8 cellular contexts compared by ENCODE assay signal in the genomic region with DNA sequence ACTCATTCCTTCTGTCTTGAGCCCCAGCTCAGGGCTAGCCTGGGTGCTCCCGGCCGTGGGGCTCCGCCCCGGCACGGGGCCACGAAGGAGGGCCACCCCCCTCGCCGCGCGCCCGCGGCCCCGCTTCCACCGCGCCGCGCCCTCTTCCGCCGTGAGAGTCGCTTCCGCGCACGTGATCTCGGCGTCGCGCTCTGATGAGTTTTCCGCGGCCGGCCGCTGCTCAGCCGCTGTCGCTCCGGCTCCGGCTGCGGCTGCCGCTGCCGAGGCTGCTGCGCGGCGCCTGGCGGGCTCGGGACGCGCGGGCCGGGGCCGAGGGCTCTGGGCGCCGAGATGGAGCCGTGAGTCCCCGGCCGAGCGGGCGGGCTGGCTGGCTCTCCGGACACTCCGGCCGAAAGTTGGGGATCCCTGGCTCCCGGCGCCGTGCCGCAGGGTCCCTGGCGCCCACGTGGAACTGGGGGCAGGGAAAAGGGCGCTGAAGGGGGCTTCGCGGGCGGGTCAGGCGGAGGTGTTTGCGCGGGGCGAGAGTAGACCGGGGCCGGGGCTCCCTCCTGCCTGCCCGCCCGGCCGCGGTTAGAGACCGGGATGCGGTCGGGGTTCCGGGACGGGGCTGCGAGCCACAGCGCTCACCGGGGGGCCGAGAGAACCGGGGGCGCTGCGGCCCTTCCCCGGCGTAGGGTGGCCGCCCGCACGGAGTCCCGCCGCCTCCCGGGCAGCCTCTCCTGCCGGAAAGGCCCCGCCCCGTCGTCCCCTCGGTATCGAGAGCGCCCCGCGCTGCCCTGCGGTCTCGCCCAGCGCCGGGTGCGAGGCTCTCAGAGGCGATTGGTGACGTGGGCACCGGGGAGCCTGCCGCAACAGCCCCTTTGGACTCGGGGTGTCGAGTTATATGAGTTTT. TPM values are rescaled to one million over a fixed set of nuclear protein-coding genes. Genes with fewer than 3 reads are reported as not detected.
DNase-seq lines count a peak whose midpoint lies in the region; ATAC-seq, FAIRE-seq and TF ChIP-seq lines count a peak whose summit lies in the region.

A gene with protein sequence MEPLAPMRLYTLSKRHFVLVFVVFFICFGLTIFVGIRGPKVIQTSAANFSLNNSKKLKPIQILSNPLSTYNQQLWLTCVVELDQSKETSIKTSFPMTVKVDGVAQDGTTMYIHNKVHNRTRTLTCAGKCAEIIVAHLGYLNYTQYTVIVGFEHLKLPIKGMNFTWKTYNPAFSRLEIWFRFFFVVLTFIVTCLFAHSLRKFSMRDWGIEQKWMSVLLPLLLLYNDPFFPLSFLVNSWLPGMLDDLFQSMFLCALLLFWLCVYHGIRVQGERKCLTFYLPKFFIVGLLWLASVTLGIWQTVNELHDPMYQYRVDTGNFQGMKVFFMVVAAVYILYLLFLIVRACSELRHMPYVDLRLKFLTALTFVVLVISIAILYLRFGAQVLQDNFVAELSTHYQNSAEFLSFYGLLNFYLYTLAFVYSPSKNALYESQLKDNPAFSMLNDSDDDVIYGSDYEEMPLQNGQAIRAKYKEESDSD (plus strand): TSS at position 197 of the 892 bp plus-strand sequence. CDS start 134 bp downstream, at position 331.

- H3K9me3 Mint-ChIP-seq in activated naive CD8-positive, alpha-beta T cell (ENCODE audit: low read depth): no peaks in the 10 kb centered on the region
- peaks cover 20% of the 10 kb centered on the region for H3K9me3 Mint-ChIP-seq in glutamatergic neuron (ENCODE audit: unreplicated experiment)

- no peak for TF ChIP-seq CTCF in glutamatergic neuron (IDR thresholded peaks at IDR 0.05; ENCODE audit: partially characterized antibody, unreplicated experiment)
- TF ChIP-seq CTCF in pancreas (IDR thresholded peaks at IDR 0.05): no peak
- peak in 1 of 6 experiments; percentile 2 for TF ChIP-seq CTCF in thyroid gland (IDR thresholded peaks at IDR 0.05)

- TF ChIP-seq POLR2A in H54 (IDR thresholded peaks at IDR 0.05; ENCODE audit: low read depth, low read length): peak; percentile 92
- TF ChIP-seq POLR2A in thyroid gland (IDR thresholded peaks at IDR 0.05): peak; percentile 2 to 73

- H3K27ac Mint-ChIP-seq in activated naive CD8-positive, alpha-beta T cell: peak within 1 kb of the TSS; percentile 92
- peak within 1 kb of the TSS; percentile 92 for H3K27ac Mint-ChIP-seq in glutamatergic neuron (ENCODE audit: unreplicated experiment)

- peak; percentile 80 for DNase-seq in GDM1 (lab: John Stamatoyannopoulos, UW)
- DNase-seq in H54 (ENCODE audit: insufficient read length, low spot score): peak; percentile 59
- peak; percentile 83 for DNase-seq in M059J (ENCODE audit: low read depth)
- peak; percentile 77 for DNase-seq in SKM-1 treated with dmso at 0.1 percent for 144 hours (lab: John Stamatoyannopoulos, UW; ENCODE audit: unreplicated experiment)
- peak; percentile 83 for DNase-seq in glutamatergic neuron
- DNase-seq in pancreas: peak; percentile 79 to 94 (median 86)
- DNase-seq in thyroid gland: peak; percentile 81 to 83

- WGBS in pancreas, 2 donors: 0% methylated on average over 100 to 118 of the region's 118 CpGs
- WGBS in thyroid gland, 2 donors: 0 to 1% methylated on average over 21 to 42 of the region's 118 CpGs

- peak within 1 kb of the TSS; percentile 90 to 95 (median 95) for H3K27ac ChIP-seq in pancreas
- H3K27ac ChIP-seq in thyroid gland: peak within 1 kb of the TSS; percentile 78 to 85 (median 85)

- H3K4me3 Mint-ChIP-seq in activated naive CD8-positive, alpha-beta T cell: peak within 1 kb of the TSS; percentile 96
- peak within 1 kb of the TSS; percentile 97 for H3K4me3 Mint-ChIP-seq in glutamatergic neuron (ENCODE audit: unreplicated experiment)

- no peaks in the 10 kb centered on the region for H3K36me3 ChIP-seq in pancreas
- H3K36me3 ChIP-seq in thyroid gland: no peaks in the 10 kb centered on the region

- FAIRE-seq in H54 (lab: Jason Lieb, UNC) (no peak), pancreas (lab: Jason Lieb, UNC) (no peak)

- H3K27me3 Mint-ChIP-seq in activated naive CD8-positive, alpha-beta T cell: no peaks in the 10 kb centered on the region
- peaks cover 10% of the 10 kb centered on the region for H3K27me3 Mint-ChIP-seq in glutamatergic neuron (ENCODE audit: unreplicated experiment)

- H3K9me3 ChIP-seq in pancreas: no peaks in the 10 kb centered on the region
- no peaks in the 10 kb centered on the region for H3K9me3 ChIP-seq in thyroid gland

- ATAC-seq in pancreas: peak; percentile 77 to 87 (median 82)

- H3K36me3 Mint-ChIP-seq in activated naive CD8-positive, alpha-beta T cell: no peaks in the 10 kb centered on the region
- no peaks in the 10 kb centered on the region for H3K36me3 Mint-ChIP-seq in glutamatergic neuron (ENCODE audit: unreplicated experiment)

- peak within 1 kb of the TSS; percentile 81 to 99 (median 89) for H3K4me3 ChIP-seq in pancreas
- peak within 1 kb of the TSS; percentile 61 to 79 (median 68) for H3K4me3 ChIP-seq in thyroid gland (replicated peaks in 1 of 3)

- no peaks in the 10 kb centered on the region for H3K27me3 ChIP-seq in pancreas
- no peaks in the 10 kb centered on the region for H3K27me3 ChIP-seq in thyroid gland

- intact Hi-C loops in pancreas (cut with DNase I): no loop called here
- intact Hi-C loops in thyroid gland (cut with DNase I): no loop called here

- peaks cover 47% of the 10 kb centered on the region for H3K4me1 Mint-ChIP-seq in activated naive CD8-positive, alpha-beta T cell (ENCODE audit: low read depth)
- peaks cover 44% of the 10 kb centered on the region for H3K4me1 Mint-ChIP-seq in glutamatergic neuron (ENCODE audit: low read depth, unreplicated experiment)

- H3K4me1 ChIP-seq in pancreas: peaks cover 2 to 31% (median 18%) of the 10 kb centered on the region in 3 donors
- peaks cover 12 to 18% of the 10 kb centered on the region in 2 donors for H3K4me1 ChIP-seq in thyroid gland

RNA-seq across cellular contexts. Expression of the gene that starts here (rescaled TPM):
- total RNA-seq in M059J (2014; rRNA removed; shearing (Covaris generic)): 27.3 and 42.7 TPM in 2 replicates
- total RNA-seq in glutamatergic neuron (ENCODE audit: unreplicated experiment): 44.3 TPM
- total RNA-seq in pancreas: 10 to 100 TPM; 18.9 to 32.8 (median 25.9) TPM
- polyA plus RNA-seq in pancreas: 10 to 100 TPM; 14.1 to 19.1 TPM
- total RNA-seq in thyroid gland: 10 to 100 TPM; 16.7 to 28.1 (median 21.2) TPM

Comparison
In these comparisons a context has a peak if more than half of its experiments do, and no peak if none do; other contexts are left out.
1. Peak in every context shown above with its lines: DNase-seq, ATAC-seq, H3K4me3 ChIP-seq and H3K27ac ChIP-seq.